Comparison of ENCODE assay signal across 8 cellular contexts in genomic region chr9:133956520-133957076, GRCh38. TPM values are rescaled to one million over a fixed set of nuclear protein-coding genes. Genes with fewer than 3 reads are reported as not detected.
DNase-seq lines count a peak whose midpoint lies in the region; ATAC-seq, FAIRE-seq and TF ChIP-seq lines count a peak whose summit lies in the region.

No MANE protein-coding gene starts in this region.

- H3K9me3 ChIP-seq in DOHH2 (ENCODE audit: control insufficient read depth, insufficient read depth, low read length), result no peaks in the 10 kb centered on the region

- peaks cover 26% of the 10 kb centered on the region for H3F3A ChIP-seq in DOHH2 (ENCODE audit: control insufficient read depth, insufficient read depth)

- CTCF ChIA-PET in RWPE1 (lab: Yijun Ruan, JAX), result interaction anchor here (0.6 kb wide), 1 partner anchor 68 kb away, joined by 6 read pairs; no protein-coding TSS in a partner anchor

- H3K27ac ChIP-seq in DOHH2 (ENCODE audit: low read depth, low read length) (peak overlapping the region; percentile 97), RWPE1 (peak overlapping the region; percentile 71)

- peak overlapping the region; percentile 87 for H3K4me2 ChIP-seq in DOHH2 (ENCODE audit: low read length)

- no peak for TF ChIP-seq CTCF in DOHH2 (IDR thresholded peaks at IDR 0.05; ENCODE audit: low read depth, low read length, poor library complexity, severe bottlenecking)
- TF ChIP-seq CTCF in RWPE1 (conservative IDR thresholded peaks at IDR 0.05; ENCODE audit: low read depth), result no peak
- TF ChIP-seq CTCF in fibroblast of the aortic adventitia (IDR thresholded peaks at IDR 0.05; ENCODE audit: insufficient read depth, low read length), result no peak
- no peak for TF ChIP-seq CTCF in omental fat pad (IDR thresholded peaks at IDR 0.05)

- H4K20me1 ChIP-seq in DOHH2 (ENCODE audit: control insufficient read depth, insufficient read depth, low read depth, low read length), result no peaks in the 10 kb centered on the region

- no peaks in the 10 kb centered on the region for H3K9me2 ChIP-seq in DOHH2 (replicated peaks; ENCODE audit: control insufficient read depth, low read length)

- H3K79me2 ChIP-seq in DOHH2 (ENCODE audit: control insufficient read depth, low read length), result peaks cover 67% of the 10 kb centered on the region

- FAIRE-seq in RCC 7860 (lab: Jason Lieb, UNC), result no peak

- peak; percentile 35 for ATAC-seq in omental fat pad (ENCODE audit: low FRiP score)
- ATAC-seq in GM21619 (IDR thresholded peaks at IDR 0.05; ENCODE audit: unreplicated experiment), result no peak
- no peak for ATAC-seq in activated CD4-positive, CD25-positive, alpha-beta regulatory T cell treated with anti-CD3 and anti-CD28 coated beads, Interleukin-2, amount 50 U/mL, for 24 hours
- ATAC-seq in GM18867 (IDR thresholded peaks at IDR 0.05; ENCODE audit: unreplicated experiment), result no peak

- DNase-seq in RWPE1 (ENCODE audit: low spot score), result no peak
- peak; percentile 52 for DNase-seq in fibroblast of the aortic adventitia (ENCODE audit: low read depth)
- no peak for DNase-seq in omental fat pad (ENCODE audit: low spot score)
- no peak for DNase-seq in RCC 7860 (ENCODE audit: low spot score)

- H3K4me3 ChIP-seq in DOHH2 (ENCODE audit: low read length), result peak overlapping the region; percentile 71
- no peak overlapping the region for H3K4me3 ChIP-seq in fibroblast of the aortic adventitia (ENCODE audit: low read depth, low read length)

- peaks cover 3% of the 10 kb centered on the region; the same call in 1 of the 2 replicates for H3K36me3 ChIP-seq in DOHH2 (ENCODE audit: control insufficient read depth, low read length)

- H3K4me1 ChIP-seq in DOHH2 (ENCODE audit: control insufficient read depth, low read length), result peaks cover 88% of the 10 kb centered on the region

- POLR2A ChIA-PET in RWPE1 (lab: Yijun Ruan, JAX; ENCODE audit: low non-redundant PET), result no interaction called here

- H3K27me3 ChIP-seq in DOHH2 (ENCODE audit: control insufficient read depth, low read length), result no peaks in the 10 kb centered on the region

RNA-seq across cellular contexts. Expression of gene VAV2, which starts 35.5 kb away (rescaled TPM):
- total RNA-seq in fibroblast of the aortic adventitia (ENCODE audit: low replicate concordance) (3.5 and 10.9 TPM in 2 replicates), omental fat pad (10 to 100 TPM in 1 of 4 donors, 1 to 10 TPM in 3; 4.0 to 10.9 (median 6.2) TPM)
